Comparison of ENCODE assay signal across 16 cellular contexts in genomic region chr1:193392686-193393085, GRCh38.
DNase-seq lines count a peak whose midpoint lies in the region; ATAC-seq and TF ChIP-seq lines count a peak whose summit lies in the region.
"Had no signal": no experiment of that assay in that cellular context is flagged by ENCODE, and none has a peak within 500 bp of the region (broad histone marks: within the 10 kb centered on the region; RNA-seq: fewer than 3 reads in every experiment).

No MANE protein-coding gene starts in this region.

- H3K27me3 ChIP-seq in BE2C (no peaks in the 10 kb centered on the region), H7 (ENCODE audit: control insufficient read depth, insufficient read depth, low read length) (no peaks in the 10 kb centered on the region)
- H3K27me3 ChIP-seq in effector memory CD4-positive, alpha-beta T cell (replicated peaks; ENCODE audit: control insufficient read depth, insufficient read depth, low read length, poor library complexity, severe bottlenecking): no peaks in the 10 kb centered on the region
- H3K27me3 ChIP-seq: SJSA1 had no signal

- H3K4me1 Mint-ChIP-seq in activated CD4-positive, alpha-beta memory T cell treated with anti-CD3 and anti-CD28 coated beads for 36 hours (ENCODE audit: low read depth): peaks cover 4% of the 10 kb centered on the region
- H3K4me1 Mint-ChIP-seq: B cell, IgD-negative memory B cell had no signal

- no peak overlapping the region for H3K27ac ChIP-seq in OCI-LY7 (ENCODE audit: low read depth, low read length, poor library complexity, severe bottlenecking)
- no peak overlapping the region for H3K27ac ChIP-seq in effector memory CD4-positive, alpha-beta T cell (ENCODE audit: insufficient read depth, low read length, poor library complexity, severe bottlenecking)
- H3K27ac ChIP-seq: RWPE1, SJSA1 had no signal

- no peak overlapping the region for H3K4me2 ChIP-seq in OCI-LY7 (ENCODE audit: low read length)

- DNase-seq in BE2C (no peak), H7 (peak; percentile 26), OCI-LY7 (ENCODE audit: low spot score) (peak; percentile 14), iPS-NIHi11 (ENCODE audit: low spot score) (peak; percentile 19), Right ventricle myocardium inferior (ENCODE audit: missing footprints) (no peak)
- DNase-seq in effector memory CD4-positive, alpha-beta T cell: no peak
- DNase-seq in activated CD4-positive, alpha-beta memory T cell treated with anti-CD3 and anti-CD28 coated beads for 36 hours: no peak
- DNase-seq: CD4-positive, alpha-beta memory T cell; NCI-H1436 treated with DMSO at 0.1 percent for 48 hours; NCI-H2081 treated with DMSO at 0.1 percent for 48 hours; NCI-H345; SW 1271 had no signal

- H3K9me3 ChIP-seq in BE2C (no peaks in the 10 kb centered on the region), OCI-LY7 (ENCODE audit: low read length) (no peaks in the 10 kb centered on the region)
- H3K9me3 ChIP-seq in effector memory CD4-positive, alpha-beta T cell (ENCODE audit: control insufficient read depth, low read length): no peaks in the 10 kb centered on the region
- H3K9me3 ChIP-seq: SJSA1 had no signal

- H2AFZ ChIP-seq in OCI-LY7 (ENCODE audit: low read length): no peak overlapping the region

- H3K4me1 ChIP-seq in BE2C (no peaks in the 10 kb centered on the region), OCI-LY7 (ENCODE audit: insufficient read depth, low read length, poor library complexity, severe bottlenecking) (no peaks in the 10 kb centered on the region)
- no peaks in the 10 kb centered on the region for H3K4me1 ChIP-seq in effector memory CD4-positive, alpha-beta T cell (ENCODE audit: control insufficient read depth, insufficient read depth, low read length, poor library complexity, severe bottlenecking)
- H3K4me1 ChIP-seq: SJSA1 had no signal

- H3K9me3 Mint-ChIP-seq in activated CD4-positive, alpha-beta memory T cell treated with anti-CD3 and anti-CD28 coated beads for 36 hours: peaks cover 7% of the 10 kb centered on the region
- H3K9me3 Mint-ChIP-seq: IgD-negative memory B cell had no signal

- no peaks in the 10 kb centered on the region for H3K27me3 Mint-ChIP-seq in activated CD4-positive, alpha-beta memory T cell treated with anti-CD3 and anti-CD28 coated beads for 36 hours
- H3K27me3 Mint-ChIP-seq: CD4-positive, alpha-beta memory T cell had no signal

- no peak overlapping the region for H3K4me3 Mint-ChIP-seq in activated CD4-positive, alpha-beta memory T cell treated with anti-CD3 and anti-CD28 coated beads for 36 hours
- H3K4me3 Mint-ChIP-seq: B cell; CD4-positive, alpha-beta memory T cell; IgD-negative memory B cell had no signal

- intact Hi-C loops in OCI-LY7 (cut with micrococcal nuclease; ENCODE audit: unreplicated experiment) (loop anchor here (10.0 kb wide), 2 partner anchors 248 to 928 kb away; no protein-coding TSS in a partner anchor), Right ventricle myocardium inferior (cut with DNase I) (no loop called here)
- intact Hi-C loops in activated CD4-positive, alpha-beta memory T cell treated with anti-CD3 and anti-CD28 coated beads for 36 hours (cut with micrococcal nuclease): no loop called here

- no peak for ATAC-seq in Right ventricle myocardium inferior

- no peaks in the 10 kb centered on the region for H3K79me2 ChIP-seq in OCI-LY7 (ENCODE audit: insufficient read depth, low read depth, low read length)

- CTCF ChIA-PET in OCI-LY7 (lab: Charles Lee; ENCODE audit: unreplicated experiment): no interaction called here
- CTCF ChIA-PET in activated CD4-positive, alpha-beta memory T cell treated with anti-CD3 and anti-CD28 coated beads for 36 hours (lab: Charles Lee): no interaction called here

- TF ChIP-seq CTCF in BE2C (IDR thresholded peaks at IDR 0.05; ENCODE audit: low read depth, low read length) (0 out of 2 replicates have a peak, but pooled peaks have one; percentile 10), OCI-LY7 (conservative IDR thresholded peaks at IDR 0.05; ENCODE audit: low read length) (peak; percentile 52)

- H4K20me1 ChIP-seq in OCI-LY7 (ENCODE audit: insufficient read depth, low read length): no peaks in the 10 kb centered on the region

- H3K9me2 ChIP-seq in OCI-LY7 (ENCODE audit: insufficient read depth, low read length): no peaks in the 10 kb centered on the region

- no peak overlapping the region for H3K4me3 ChIP-seq in BE2C (ENCODE audit: low read depth, low read length)
- no peak overlapping the region for H3K4me3 ChIP-seq in H7 (ENCODE audit: insufficient read depth, low read depth, low read length)
- no peak overlapping the region for H3K4me3 ChIP-seq in OCI-LY7 (ENCODE audit: low read depth, low read length, poor library complexity, severe bottlenecking)
- H3K4me3 ChIP-seq in effector memory CD4-positive, alpha-beta T cell (ENCODE audit: insufficient read depth, low read depth, low read length, poor library complexity, severe bottlenecking): no peak overlapping the region
- H3K4me3 ChIP-seq: SJSA1 had no signal

- no peak overlapping the region for H3K27ac Mint-ChIP-seq in activated CD4-positive, alpha-beta memory T cell treated with anti-CD3 and anti-CD28 coated beads for 36 hours
- H3K27ac Mint-ChIP-seq: B cell; CD4-positive, alpha-beta memory T cell; IgD-negative memory B cell had no signal

- H3K36me3 ChIP-seq in BE2C (no peaks in the 10 kb centered on the region), H7 (replicated peaks; ENCODE audit: control insufficient read depth, insufficient read depth, low read length) (no peaks in the 10 kb centered on the region), OCI-LY7 (ENCODE audit: insufficient read depth, low read length) (no peaks in the 10 kb centered on the region)
- H3K36me3 ChIP-seq in effector memory CD4-positive, alpha-beta T cell (ENCODE audit: control insufficient read depth, insufficient read depth, low read length): no peaks in the 10 kb centered on the region
- H3K36me3 ChIP-seq: SJSA1 had no signal

- H3K36me3 Mint-ChIP-seq in activated CD4-positive, alpha-beta memory T cell treated with anti-CD3 and anti-CD28 coated beads for 36 hours: peaks cover 6% of the 10 kb centered on the region
- H3K36me3 Mint-ChIP-seq: CD4-positive, alpha-beta memory T cell; IgD-negative memory B cell had no signal

- no TSS peak for BruUV-seq in OCI-LY7 (replicated peaks; lab: Mats Ljungman, UMichigan)

- POLR2A ChIA-PET in OCI-LY7 (lab: Charles Lee): no interaction called here
- POLR2A ChIA-PET in activated CD4-positive, alpha-beta memory T cell treated with anti-CD3 and anti-CD28 coated beads for 36 hours (lab: Charles Lee): no interaction called here

Comparison
In these comparisons a context has a peak if more than half of its experiments do, and no peak if none do; other contexts are left out.
1. DNase-seq: peak in H7 (single experiment), OCI-LY7 (single experiment) and iPS-NIHi11 (single experiment); none in BE2C (single experiment), Right ventricle myocardium inferior (single experiment), effector memory CD4-positive, alpha-beta T cell (0 of 3) and activated CD4-positive, alpha-beta memory T cell treated with anti-CD3 and anti-CD28 coated beads for 36 hours (single experiment).